In genomic region chr17:38087344-38087743, GRCh38 we compare ENCODE assay signal across 18 cellular contexts. TPM values are rescaled to one million over a fixed set of nuclear protein-coding genes. Genes with fewer than 3 reads are reported as not detected.
DNase-seq lines count a peak whose midpoint lies in the region; ATAC-seq and TF ChIP-seq lines count a peak whose summit lies in the region.
"Not testable (repeated sequence)": the region's sequence is repeated elsewhere in the genome, so short reads cannot be mapped to it uniquely, and the experiment has no call there.
"Had no signal": no experiment of that assay in that cellular context is flagged by ENCODE, and none has a peak within 500 bp of the region (broad histone marks: within the 10 kb centered on the region; RNA-seq: fewer than 3 reads in every experiment).

No MANE protein-coding gene starts in this region.

- POLR2A ChIA-PET in HCT116 (lab: Charles Lee); Panc1 (lab: Charles Lee); activated CD4-positive, alpha-beta T cell treated with anti-CD3 and anti-CD28 coated beads for 36 hours (lab: Charles Lee): not testable (repeated sequence)

- not testable (repeated sequence) for TF ChIP-seq CTCF in HCT116 (IDR thresholded peaks at IDR 0.05 in 2 of 3, conservative IDR thresholded peaks at IDR 0.05 in 1 of 3; ENCODE audit: borderline replicate concordance in 1 of 3, insufficient read depth in 1 of 3, low read depth in 2 of 3, low read length in 2 of 3); Panc1 (IDR thresholded peaks at IDR 0.05); mucosa of descending colon (IDR thresholded peaks at IDR 0.05); gastrocnemius medialis (IDR thresholded peaks at IDR 0.05 in 4 of 5, conservative IDR thresholded peaks at IDR 0.05 in 1 of 5)

- not testable (repeated sequence) for H3K27me3 ChIP-seq in HCT116 (ENCODE audit: insufficient read depth, low read length); Panc1 (ENCODE audit: control insufficient read depth, insufficient read depth, low read length); gastrocnemius medialis

- not testable (repeated sequence) for TF ChIP-seq POLR2A in HCT116 (IDR thresholded peaks at IDR 0.05; ENCODE audit: borderline replicate concordance, extremely low read depth, insufficient read depth, insufficient read length); gastrocnemius medialis (IDR thresholded peaks at IDR 0.05)

- H3K27ac ChIP-seq in HCT116 (ENCODE audit: low read depth, low read length); Panc1 (ENCODE audit: low read length); gastrocnemius medialis: not testable (repeated sequence)

- intact Hi-C loops in HCT116 (cut with micrococcal nuclease); Panc1 (cut with micrococcal nuclease; ENCODE audit: unreplicated experiment); activated CD4-positive, alpha-beta T cell treated with anti-CD3 and anti-CD28 coated beads for 36 hours (cut with DNase I, micrococcal nuclease); Right ventricle myocardium inferior (cut with DNase I); left ventricle myocardium superior (cut with micrococcal nuclease); mucosa of descending colon (cut with DNase I, micrococcal nuclease); gastrocnemius medialis (cut with DNase I; ENCODE audit: low total_unique reads): not testable (repeated sequence)

- in situ Hi-C loops in Panc1 (cut with HindIII; ENCODE audit: low pct_unique_long_range_greater_than_20kb, low sequenced_read_pairs); gastrocnemius medialis (cut with MboI; ENCODE audit: low sequenced_read_pairs in 4 of 4): not testable (repeated sequence)

- H3K36me3 Mint-ChIP-seq in activated CD4-positive, alpha-beta T cell treated with anti-CD3 and anti-CD28 coated beads for 36 hours (ENCODE audit: low read depth); activated naive CD8-positive, alpha-beta T cell treated with anti-CD3 and anti-CD28 coated beads, Interleukin-2, amount 50 U/mL, for 24 hours (ENCODE audit: low read depth): not testable (repeated sequence)

- H3K79me2 ChIP-seq in HCT116 (ENCODE audit: insufficient read depth, low read length): not testable (repeated sequence)

- DNase-seq in HCT116 (ENCODE audit: low read depth, low spot score); Panc1 (ENCODE audit: low read depth, low spot score); activated CD4-positive, alpha-beta T cell treated with anti-CD3 and anti-CD28 coated beads for 36 hours; activated naive CD8-positive, alpha-beta T cell treated with anti-CD3 and anti-CD28 coated beads, Interleukin-2, amount 50 U/mL, for 24 hours; Right ventricle myocardium inferior (ENCODE audit: missing footprints); left ventricle myocardium superior; mucosa of descending colon; gastrocnemius medialis: not testable (repeated sequence)

- H3K4me2 ChIP-seq in HCT116 (ENCODE audit: low read length): not testable (repeated sequence)

- H4K20me1 ChIP-seq in HCT116 (ENCODE audit: insufficient read depth): not testable (repeated sequence)

- CTCF ChIA-PET in HCT116 (lab: Charles Lee); Panc1 (lab: Charles Lee); activated CD4-positive, alpha-beta T cell treated with anti-CD3 and anti-CD28 coated beads for 36 hours (lab: Charles Lee): not testable (repeated sequence)

- not testable (repeated sequence) for H3K27ac Mint-ChIP-seq in activated CD4-positive, alpha-beta T cell treated with anti-CD3 and anti-CD28 coated beads for 36 hours; activated naive CD8-positive, alpha-beta T cell treated with anti-CD3 and anti-CD28 coated beads, Interleukin-2, amount 50 U/mL, for 24 hours

- H3K36me3 ChIP-seq in HCT116 (ENCODE audit: control insufficient read depth in 1 of 2, insufficient read depth in 2 of 2, low read length in 2 of 2); Panc1 (ENCODE audit: control insufficient read depth, insufficient read depth, low read length); mucosa of descending colon (ENCODE audit: low read depth); gastrocnemius medialis: not testable (repeated sequence)

- H3K9me2 ChIP-seq in HCT116 (ENCODE audit: insufficient read depth): not testable (repeated sequence)

- H2AFZ ChIP-seq in HCT116 (ENCODE audit: low read depth, low read length, poor library complexity, severe bottlenecking): not testable (repeated sequence)

- not testable (repeated sequence) for H3K4me1 Mint-ChIP-seq in activated CD4-positive, alpha-beta T cell treated with anti-CD3 and anti-CD28 coated beads for 36 hours; activated naive CD8-positive, alpha-beta T cell treated with anti-CD3 and anti-CD28 coated beads, Interleukin-2, amount 50 U/mL, for 24 hours

- H3K27me3 Mint-ChIP-seq in activated CD4-positive, alpha-beta T cell treated with anti-CD3 and anti-CD28 coated beads for 36 hours; activated naive CD8-positive, alpha-beta T cell treated with anti-CD3 and anti-CD28 coated beads, Interleukin-2, amount 50 U/mL, for 24 hours: not testable (repeated sequence)

- ATAC-seq in HCT116: peak; percentile 92
- ATAC-seq in Panc1: peak; percentile 74; the same call in 1 of the 2 replicates
- ATAC-seq in activated CD4-positive, alpha-beta T cell treated with anti-CD3 and anti-CD28 coated beads for 36 hours: peak; percentile 72
- peak; percentile 89 for ATAC-seq in activated naive CD8-positive, alpha-beta T cell treated with anti-CD3 and anti-CD28 coated beads, Interleukin-2, amount 50 U/mL, for 24 hours
- ATAC-seq in Right ventricle myocardium inferior: peak; percentile 26
- peak; percentile 38 for ATAC-seq in left ventricle myocardium superior
- ATAC-seq in mucosa of descending colon: peak; percentile 33
- peak; percentile 71 to 77 for ATAC-seq in gastrocnemius medialis

- H3K4me3 Mint-ChIP-seq in activated CD4-positive, alpha-beta T cell treated with anti-CD3 and anti-CD28 coated beads for 36 hours; activated naive CD8-positive, alpha-beta T cell treated with anti-CD3 and anti-CD28 coated beads, Interleukin-2, amount 50 U/mL, for 24 hours: not testable (repeated sequence)

- not testable (repeated sequence) for TF ChIP-seq RAD21 in HCT116 (IDR thresholded peaks at IDR 0.05; ENCODE audit: low read depth)

- not testable (repeated sequence) for H3K9me3 ChIP-seq in HCT116 (ENCODE audit: control insufficient read depth in 1 of 2, insufficient read depth in 1 of 2, low read depth in 1 of 2, low read length in 2 of 2); Panc1 (ENCODE audit: control insufficient read depth, insufficient read depth, low read depth, low read length); mucosa of descending colon; gastrocnemius medialis

- RAD21 ChIA-PET in HCT116 (lab: Charles Lee; ENCODE audit: low non-redundant PET in 1 of 2, low total read pairs in 2 of 2, uncharacterized antibody in 2 of 2, unreplicated experiment in 2 of 2): not testable (repeated sequence)

- H3K9ac ChIP-seq in HCT116 (ENCODE audit: low read length): not testable (repeated sequence)

- BruUV-seq in HCT116 (replicated peaks; lab: Mats Ljungman, UMichigan); Panc1 (replicated peaks; lab: Mats Ljungman, UMichigan): not testable (repeated sequence)

- H3K9me3 Mint-ChIP-seq in activated CD4-positive, alpha-beta T cell treated with anti-CD3 and anti-CD28 coated beads for 36 hours (ENCODE audit: low read depth); activated naive CD8-positive, alpha-beta T cell treated with anti-CD3 and anti-CD28 coated beads, Interleukin-2, amount 50 U/mL, for 24 hours: not testable (repeated sequence)

- H3K4me1 ChIP-seq in HCT116 (ENCODE audit: control insufficient read depth in 1 of 2, insufficient read depth in 2 of 2, low read length in 2 of 2); Panc1 (ENCODE audit: control insufficient read depth, insufficient read depth, low read length); mucosa of descending colon (ENCODE audit: low read depth); gastrocnemius medialis: not testable (repeated sequence)

- not testable (repeated sequence) for H3K4me3 ChIP-seq in HCT116 (replicated peaks in 1 of 2; ENCODE audit: low read depth in 1 of 2, low read length in 2 of 2); Panc1 (ENCODE audit: low read depth in 2 of 2, low read length in 2 of 2); mucosa of descending colon; gastrocnemius medialis

RNA-seq across cellular contexts. Expression of gene TBC1D3C, which starts 18.9 kb away (rescaled TPM):
- 0.22 TPM for total RNA-seq in HCT116 (2021; ENCODE audit: unreplicated experiment)
- polyA plus RNA-seq in HCT116 (2012): 0.07 and 0.09 TPM in 2 replicates
- total RNA-seq in Panc1 (2021; ENCODE audit: unreplicated experiment): not detected
- 1.3 TPM for polyA plus RNA-seq in Panc1 (2012; ENCODE audit: insufficient read length)
- total RNA-seq in activated CD4-positive, alpha-beta T cell treated with anti-CD3 and anti-CD28 coated beads for 36 hours: not detected
- not detected for total RNA-seq in Right ventricle myocardium inferior
- total RNA-seq in left ventricle myocardium superior: not detected
- total RNA-seq in mucosa of descending colon: 10 to 100 TPM in 1 of 3 donors, 1 to 10 TPM in 1, not detected in 1; 2.3 to 11.3 TPM
- not detected for total RNA-seq in gastrocnemius medialis
- total RNA-seq: A673; Calu3; CD4-positive, alpha-beta memory T cell; GM23338; H4; H9 had no signal
- polyA plus RNA-seq: BJ; CD4-positive, alpha-beta memory T cell; GM23338 had no signal

RNA-seq across cellular contexts. Expression of gene TBC1D3E, which starts 40.4 kb away (rescaled TPM):
- total RNA-seq in HCT116 (2021; ENCODE audit: unreplicated experiment) (not detected), Panc1 (2021; ENCODE audit: unreplicated experiment) (not detected), Right ventricle myocardium inferior (not detected), left ventricle myocardium superior (not detected), mucosa of descending colon (not detected), gastrocnemius medialis (not detected)
- polyA plus RNA-seq in HCT116 (2012): not detected in 2 replicates
- polyA plus RNA-seq in Panc1 (2012; ENCODE audit: insufficient read length): not detected
- total RNA-seq in activated CD4-positive, alpha-beta T cell treated with anti-CD3 and anti-CD28 coated beads for 36 hours: not detected
- total RNA-seq: A673, Calu3, Daoy, G401, GM23338, H4, H9, HFFc6 had no signal
- polyA plus RNA-seq: BJ; CD4-positive, alpha-beta memory T cell; GM23338 had no signal

Comparison
In these comparisons a context has a peak if more than half of its experiments do, and no peak if none do; other contexts are left out.
1. ATAC-seq: peak in every context shown above with its lines; median percentile 92 in HCT116; 89 in activated naive CD8-positive, alpha-beta T cell treated with anti-CD3 and anti-CD28 coated beads, Interleukin-2, amount 50 U/mL, for 24 hours; 74 in Panc1; 74 in gastrocnemius medialis; 72 in activated CD4-positive, alpha-beta T cell treated with anti-CD3 and anti-CD28 coated beads for 36 hours; 38 in left ventricle myocardium superior; 33 in mucosa of descending colon; 26 in Right ventricle myocardium inferior.